Comparison of ENCODE assay signal across 8 cellular contexts in genomic region chr6:154732824-154733609, GRCh38. TPM values are rescaled to one million over a fixed set of nuclear protein-coding genes. Genes with fewer than 3 reads are reported as not detected.
A peak's percentile ranks its signal among the peaks of the same experiment; 100 is the strongest.
DNase-seq lines count a peak whose midpoint lies in the region; ATAC-seq and TF ChIP-seq lines count a peak whose summit lies in the region.

TSS of gene SCAF8 (plus strand) at chr6:154733416. CDS start at chr6:154733901, 485 bp downstream.

- H3K27ac ChIP-seq in muscle layer of colon (ENCODE audit: low read depth, low read length) = peak within 1 kb of the TSS; percentile 100

- no peaks in the 10 kb centered on the region for H3K9me3 ChIP-seq in muscle layer of colon (ENCODE audit: low read length)

- H3K27me3 ChIP-seq in muscle layer of colon (ENCODE audit: control insufficient read depth in 1 of 2, insufficient read depth in 2 of 2, low read length in 2 of 2) = no peaks in the 10 kb centered on the region

- ATAC-seq in GM21367 (IDR thresholded peaks at IDR 0.05; ENCODE audit: unreplicated experiment) = peak; percentile 73

- no peaks in the 10 kb centered on the region for H3K36me3 ChIP-seq in muscle layer of colon (ENCODE audit: insufficient read depth, low read length)

- peaks cover 45% of the 10 kb centered on the region for H3K4me1 ChIP-seq in muscle layer of colon (ENCODE audit: insufficient read depth, low read length)

- H3K9ac ChIP-seq in muscle layer of colon (ENCODE audit: low read length) = peak within 1 kb of the TSS; percentile 73

- H3K4me3 ChIP-seq in muscle layer of colon (ENCODE audit: low read depth in 1 of 2, low read length in 2 of 2) = peak within 1 kb of the TSS; percentile 92 to 97

- peak; percentile 37 for DNase-seq in DMS114 treated with DMSO at 0.1 percent for 48 hours (lab: John Stamatoyannopoulos, UW; ENCODE audit: unreplicated experiment)
- DNase-seq in HT1080 (ENCODE audit: low read depth) = peak; percentile 78
- DNase-seq in OCI-M1 (lab: John Stamatoyannopoulos, UW) = peak; percentile 94
- DNase-seq in activated T-cell treated with anti-CD3 and anti-CD28 coated beads, Interleukin-2, amount 50 U/mL, for 1 hour = peak; percentile 93
- peak; percentile 88 to 94 for DNase-seq in erythroblast (lab: John Stamatoyannopoulos, UW)
- DNase-seq in stimulated activated CD8-positive, alpha-beta memory T cell treated with anti-CD3 and anti-CD28 coated beads, Interleukin-7, amount 100 ng/mL, for 24 hours (ENCODE audit: low read depth) = peak; percentile 62

- peak; percentile 61 for TF ChIP-seq POLR2A in erythroblast (IDR thresholded peaks at IDR 0.05; ENCODE audit: low read length)

RNA-seq across cellular contexts. Expression of gene SCAF8, which starts in this region (rescaled TPM):
- total RNA-seq in HT1080 (2014; rRNA removed; shearing (Covaris generic)) = 21.0 and 24.7 TPM in 2 replicates
- 19.7 and 27.5 TPM in 2 replicates for polyA plus RNA-seq in HT1080 (2015; cell fraction: cytosol; rRNA removed)
- polyA plus RNA-seq in HT1080 (2015; cell fraction: nucleus; rRNA removed) = 58.4 and 58.6 TPM in 2 replicates

Comparison
In these comparisons a context has a peak if more than half of its experiments do, and no peak if none do; other contexts are left out.
1. Peak in every context shown above with its lines: DNase-seq, ATAC-seq, H3K4me3 ChIP-seq and H3K27ac ChIP-seq.
2. DNase-seq: peak in every context shown above with its lines; median percentile 94 in OCI-M1; 93 in activated T-cell treated with anti-CD3 and anti-CD28 coated beads, Interleukin-2, amount 50 U/mL, for 1 hour; 91 in erythroblast; 78 in HT1080; 62 in stimulated activated CD8-positive, alpha-beta memory T cell treated with anti-CD3 and anti-CD28 coated beads, Interleukin-7, amount 100 ng/mL, for 24 hours; 37 in DMS114 treated with DMSO at 0.1 percent for 48 hours.